In genomic region chr2:138985881-138986280, GRCh38 we compare ENCODE assay signal across 18 cellular contexts.
"Had no signal": no experiment of that assay in that cellular context is flagged by ENCODE, and none has a peak within 500 bp of the region (broad histone marks: within the 10 kb centered on the region; RNA-seq: fewer than 3 reads in every experiment).

No MANE protein-coding gene starts in this region.

- H3K4me3 ChIP-seq: neural progenitor cell, ovary, pancreas, prostate gland, psoas muscle, right atrium auricular region, right lobe of liver, sigmoid colon, skin epidermis, smooth muscle cell, spleen had no signal

- H3K4me1 ChIP-seq: neural progenitor cell, pancreas, parathyroid adenoma, prostate gland, psoas muscle, right atrium auricular region, right lobe of liver, sigmoid colon, spleen had no signal

- ATAC-seq: naive thymus-derived CD8-positive, alpha-beta T cell; natural killer cell; natural killer cell treated with Interleukin-12 subunit alpha and Interleukin-12 subunit beta and Interleukin-15 and Interleukin-18, amount 100 ng/mL, for 72 hours; pancreas; psoas muscle; right cardiac atrium; right lobe of liver; sciatic nerve had no signal

- H3K27ac ChIP-seq: neural progenitor cell, neutrophil, ovary, pancreas, parathyroid adenoma, prostate gland, psoas muscle, right atrium auricular region, right lobe of liver, sigmoid colon, skin epidermis, spleen had no signal

- H3K36me3 ChIP-seq: neural progenitor cell, neutrophil, ovary, pancreas, prostate gland, right atrium auricular region, right lobe of liver, sigmoid colon, spleen had no signal

- H3K9me3 ChIP-seq: neutrophil, ovary, pancreas, prostate gland, right lobe of liver had no signal
